Comparison of ENCODE assay signal across 8 cellular contexts in genomic region chr1:235127774-235128452, GRCh38. TPM values are rescaled to one million over a fixed set of nuclear protein-coding genes. Genes with fewer than 3 reads are reported as not detected.
DNase-seq lines count a peak whose midpoint lies in the region; ATAC-seq and TF ChIP-seq lines count a peak whose summit lies in the region.

No MANE protein-coding gene starts in this region.

- peak overlapping the region; percentile 99 for H2BK5ac ChIP-seq in mesendoderm (ENCODE audit: low read length)

- H3K79me2 ChIP-seq in PC-3 (ENCODE audit: low read length) = peaks cover 58% of the 10 kb centered on the region
- peaks cover 54% of the 10 kb centered on the region for H3K79me2 ChIP-seq in mesendoderm (ENCODE audit: control insufficient read depth, insufficient read depth, low read length)

- peak overlapping the region; percentile 100 for H3K9ac ChIP-seq in PC-3 (ENCODE audit: low read length)
- H3K9ac ChIP-seq in colonic mucosa (ENCODE audit: low read depth in 2 of 2, low read length in 2 of 2) = peak overlapping the region; percentile 95 to 98
- peak overlapping the region; percentile 100 for H3K9ac ChIP-seq in mesendoderm (ENCODE audit: low read length)

- H3K36me3 Mint-ChIP-seq in Caco-2 (ENCODE audit: insufficient read depth, unreplicated experiment) = peaks cover 84% of the 10 kb centered on the region

- H3K27ac Mint-ChIP-seq in Caco-2 (ENCODE audit: unreplicated experiment) = peak overlapping the region; percentile 99

- WGBS in mesendoderm (ENCODE audit: extremely low coverage, insufficient coverage, low lambda C conversion rate) = no CpG with 5 or more reads among the region's 33 CpGs

- no peaks in the 10 kb centered on the region for H3K9me2 ChIP-seq in PC-3 (replicated peaks; ENCODE audit: low read length)

- TF ChIP-seq POLR2A in vagina (IDR thresholded peaks at IDR 0.05) = no peak

- intact Hi-C loops in Caco-2 (cut with micrococcal nuclease; ENCODE audit: unreplicated experiment) (loop anchor here (2.0 to 10.0 kb wide), 3 partner anchors 34 to 377 kb away; partner anchors contain the start of genes ARID4B, B3GALNT2, GGPS1 and RBM34), PC-3 (cut with micrococcal nuclease) (no loop called here), colonic mucosa (cut with DNase I) (no loop called here), vagina (cut with DNase I) (no loop called here)

- peak overlapping the region; percentile 96 for H3K56ac ChIP-seq in mesendoderm (ENCODE audit: low read length)

- H2AFZ ChIP-seq in PC-3 (ENCODE audit: low read length) = peak overlapping the region; percentile 63

- H3K9me3 Mint-ChIP-seq in Caco-2 (ENCODE audit: unreplicated experiment) = no peaks in the 10 kb centered on the region

- POLR2A ChIA-PET in Caco-2 (lab: Charles Lee) = interaction anchor here (0.6 kb wide), 2 partner anchors 33 to 656 kb away, joined by 3 to 6 read pairs; partner anchors contain the start of gene RBM34
- POLR2A ChIA-PET in PC-3 (lab: Charles Lee; ENCODE audit: unreplicated experiment) = no interaction called here

- CTCF ChIA-PET in Caco-2 (lab: Charles Lee) = interaction anchor here (1.1 kb wide), 1 partner anchor 44 kb away, joined by 3 read pairs; no protein-coding TSS in a partner anchor
- CTCF ChIA-PET in PC-3 (lab: Charles Lee) = no interaction called here

- H3K23ac ChIP-seq in mesendoderm (ENCODE audit: low read length) = peak overlapping the region; percentile 98

- H4K20me1 ChIP-seq in PC-3 (ENCODE audit: low read length) = peaks cover 38% of the 10 kb centered on the region

- H4K5ac ChIP-seq in mesendoderm (ENCODE audit: low read length) = peak overlapping the region; percentile 91

- peak overlapping the region; percentile 100 for H3K4me3 Mint-ChIP-seq in Caco-2 (ENCODE audit: unreplicated experiment)

- no TSS peak for BruUV-seq in Caco-2 (replicated peaks; lab: Mats Ljungman, UMichigan)
- no TSS peak for BruUV-seq in PC-3 (replicated peaks; lab: Mats Ljungman, UMichigan)

- H3F3A ChIP-seq in PC-3 (ENCODE audit: low read length, unreplicated experiment) = no peaks in the 10 kb centered on the region

- H3K36me3 ChIP-seq in Caco-2 (ENCODE audit: control insufficient read depth, insufficient read depth, low read length) (no peaks in the 10 kb centered on the region; the same call in 1 of the 2 replicates), PC-3 (ENCODE audit: low read depth, low read length) (peaks cover 11% of the 10 kb centered on the region), colonic mucosa (no peaks in the 10 kb centered on the region), mesendoderm (ENCODE audit: control insufficient read depth, insufficient read depth, low read length) (peaks cover 3% of the 10 kb centered on the region), vagina (no peaks in the 10 kb centered on the region)

- peaks cover 15% of the 10 kb centered on the region for H3K4me1 Mint-ChIP-seq in Caco-2 (ENCODE audit: low read depth, unreplicated experiment)

- H2BK15ac ChIP-seq in mesendoderm (replicated peaks; ENCODE audit: low read depth) = no peak overlapping the region

- H3K4me3 ChIP-seq in Caco-2 (ENCODE audit: low read depth, low read length) = peak overlapping the region; percentile 81
- peak overlapping the region; percentile 97 for H3K4me3 ChIP-seq in PC-3 (ENCODE audit: low read length)
- H3K4me3 ChIP-seq in colonic mucosa = peak overlapping the region; percentile 87
- peak overlapping the region; percentile 100 for H3K4me3 ChIP-seq in mesendoderm (ENCODE audit: low read length)
- peak overlapping the region; percentile 84 to 87 for H3K4me3 ChIP-seq in vagina

- no peaks in the 10 kb centered on the region for H3K27me3 ChIP-seq in Caco-2 (replicated peaks; ENCODE audit: control insufficient read depth, insufficient read depth, low read length)
- H3K27me3 ChIP-seq in PC-3 (ENCODE audit: low read length) = no peaks in the 10 kb centered on the region
- H3K27me3 ChIP-seq in colonic mucosa = no peaks in the 10 kb centered on the region
- H3K27me3 ChIP-seq in mesendoderm (ENCODE audit: insufficient read depth, low read length, poor library complexity) = no peaks in the 10 kb centered on the region
- H3K27me3 ChIP-seq in vagina = no peaks in the 10 kb centered on the region

- no peak for ATAC-seq in PC-3

- peak overlapping the region; percentile 49 for H2BK120ac ChIP-seq in mesendoderm (ENCODE audit: low read depth, low read length)

- no peaks in the 10 kb centered on the region for H3K79me1 ChIP-seq in mesendoderm (ENCODE audit: low read length)

- H3K9me3 ChIP-seq in Caco-2 = no peaks in the 10 kb centered on the region
- no peaks in the 10 kb centered on the region for H3K9me3 ChIP-seq in PC-3 (ENCODE audit: low read length)
- no peaks in the 10 kb centered on the region for H3K9me3 ChIP-seq in colonic mucosa
- H3K9me3 ChIP-seq in vagina = no peaks in the 10 kb centered on the region

- no peak overlapping the region for H2AK5ac ChIP-seq in mesendoderm (ENCODE audit: low read length)

- TF ChIP-seq CTCF in Caco-2 (IDR thresholded peaks at IDR 0.05; ENCODE audit: insufficient read depth in 1 of 2, low read depth in 1 of 2, low read length in 1 of 2, severe bottlenecking in 1 of 2, unreplicated experiment in 1 of 2) (no peak), PC-3 (conservative IDR thresholded peaks at IDR 0.05; ENCODE audit: low read depth, low read length) (no peak), colonic mucosa (IDR thresholded peaks at IDR 0.05) (no peak), vagina (IDR thresholded peaks at IDR 0.05) (no peak), GM10266 (IDR thresholded peaks at IDR 0.05; ENCODE audit: control insufficient read depth, insufficient read depth, low read depth, missing control alignments) (no peak)

- H3K27me3 Mint-ChIP-seq in Caco-2 (ENCODE audit: insufficient read depth, unreplicated experiment) = no peaks in the 10 kb centered on the region

- H3K27ac ChIP-seq in PC-3 (ENCODE audit: low read length) (peak overlapping the region; percentile 60), colonic mucosa (peak overlapping the region; percentile 79), mesendoderm (ENCODE audit: low read depth, low read length) (peak overlapping the region; percentile 81), vagina (peak overlapping the region; percentile 83)

- no peak overlapping the region for H4K8ac ChIP-seq in mesendoderm (ENCODE audit: low read depth, low read length)

- H3K4me1 ChIP-seq in Caco-2 (peaks cover 23% of the 10 kb centered on the region), PC-3 (ENCODE audit: insufficient read depth, low read length) (peaks cover 5% of the 10 kb centered on the region; the same call in 1 of the 2 replicates), colonic mucosa (peaks cover 13% of the 10 kb centered on the region), mesendoderm (ENCODE audit: control insufficient read depth, low read depth, low read length) (no peaks in the 10 kb centered on the region), vagina (peaks cover 49% of the 10 kb centered on the region)

- peak overlapping the region; percentile 97 for H3K18ac ChIP-seq in mesendoderm (ENCODE audit: low read length)

- DNase-seq in Caco-2 (peak in 1 of 2 experiments; percentile 22), PC-3 (no peak), colonic mucosa (no peak), mesendoderm (no peak), vagina (ENCODE audit: extremely low spot score in 2 of 2) (peak in 1 of 2 donors; percentile 40), GM10266 (ENCODE audit: extremely low spot score) (no peak), NCI-H526 treated with DMSO at 0.1 percent for 48 hours (lab: John Stamatoyannopoulos, UW) (no peak)
- no peak for DNase-seq in effector CD8-positive, alpha-beta T cell (lab: John Stamatoyannopoulos, UW)

- H3K4me2 ChIP-seq in PC-3 (ENCODE audit: low read length) (peak overlapping the region; percentile 85), mesendoderm (ENCODE audit: low read length) (peak overlapping the region; percentile 93)

- peak overlapping the region; percentile 97 for H3K4ac ChIP-seq in mesendoderm (ENCODE audit: low read depth, low read length)

RNA-seq across cellular contexts. Expression of gene TOMM20, which starts 0.7 kb away (rescaled TPM):
- 131 and 137 TPM in 2 replicates for total RNA-seq in Caco-2 (2022)
- 45.2 and 48.0 TPM in 2 replicates for total RNA-seq in PC-3 (2014; rRNA removed)
- total RNA-seq in colonic mucosa = 100 to 1,000 TPM in 1 of 2 donors, 10 to 100 TPM in 1; 76.2 to 127 TPM
- polyA plus RNA-seq in mesendoderm (2013, experiment 1 of 2) = 153 TPM
- 146 TPM for polyA plus RNA-seq in mesendoderm (2013, experiment 2 of 2)
- total RNA-seq in vagina = 71.9 TPM

RNA-seq across cellular contexts. Expression of gene RBM34, which starts 33.1 kb away (rescaled TPM):
- total RNA-seq in Caco-2 (2022) = 96.5 and 103 TPM in 2 replicates
- total RNA-seq in PC-3 (2014; rRNA removed) = 40.1 and 44.9 TPM in 2 replicates
- total RNA-seq in colonic mucosa = 10 to 100 TPM; 59.8 to 61.2 TPM
- polyA plus RNA-seq in mesendoderm (2013, experiment 1 of 2) = 145 TPM
- polyA plus RNA-seq in mesendoderm (2013, experiment 2 of 2) = 149 TPM
- total RNA-seq in vagina = 44.7 TPM
